Comparison of ENCODE assay signal across 8 cellular contexts in the genomic region with DNA sequence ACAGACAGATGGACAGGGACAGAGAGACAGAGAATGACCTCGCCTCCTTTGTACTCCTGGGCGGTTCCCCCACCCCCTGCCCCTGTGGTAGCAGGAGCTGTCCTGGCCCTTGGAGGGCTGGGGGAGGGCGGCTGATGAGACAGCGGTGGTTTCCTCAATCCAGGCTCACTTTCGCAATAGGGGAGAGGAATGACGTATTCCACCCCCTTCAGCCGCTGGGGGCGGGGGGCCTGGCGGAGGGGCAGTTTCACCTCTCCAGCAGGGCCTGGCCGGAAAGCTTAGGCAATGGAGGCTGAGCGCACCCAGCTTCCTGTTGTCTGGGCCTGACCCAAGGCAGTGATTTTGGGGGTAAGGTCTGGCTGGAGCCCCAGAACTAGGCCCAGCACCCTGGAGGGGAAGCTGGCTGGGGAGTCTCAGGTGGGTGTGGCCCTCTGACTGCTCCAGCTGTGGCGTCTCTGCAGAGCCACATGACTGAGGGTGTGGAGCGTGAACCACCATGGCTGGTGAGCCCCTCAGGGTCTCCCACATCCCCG. TPM values are rescaled to one million over a fixed set of nuclear protein-coding genes. Genes with fewer than 3 reads are reported as not detected.
A peak's percentile ranks its signal among the peaks of the same experiment; 100 is the strongest.
DNase-seq lines count a peak whose midpoint lies in the region; ATAC-seq and TF ChIP-seq lines count a peak whose summit lies in the region.

No MANE protein-coding gene starts in this region.

- H3K9ac ChIP-seq in NT2/D1 (ENCODE audit: insufficient read length, low read depth): peak overlapping the region; percentile 54

- TF ChIP-seq POLR2A in testis (IDR thresholded peaks at IDR 0.05): no peak

- H3K27me3 ChIP-seq in NT2/D1 (ENCODE audit: insufficient read depth, insufficient read length): peaks cover 9% of the 10 kb centered on the region
- no peaks in the 10 kb centered on the region for H3K27me3 ChIP-seq in neutrophil
- H3K27me3 ChIP-seq in testis: no peaks in the 10 kb centered on the region

- peak; percentile 98 for DNase-seq in CD1c-positive myeloid dendritic cell (ENCODE audit: extremely low spot score)
- peak; percentile 90 for DNase-seq in H4 (ENCODE audit: low spot score)
- DNase-seq in NT2/D1 (ENCODE audit: low read depth, low spot score): no peak
- DNase-seq in activated CD8-positive, alpha-beta memory T cell treated with anti-CD3 and anti-CD28 coated beads, Interleukin-2, amount 50 U/mL, for 48 hours: peak; percentile 94
- DNase-seq in testis: peak; percentile 70
- no peak for DNase-seq in NCI-H187 treated with DMSO at 0.1 percent for 48 hours (lab: John Stamatoyannopoulos, UW)

- no peak overlapping the region for H3K4me3 ChIP-seq in NT2/D1 (ENCODE audit: insufficient read length, low read depth)
- H3K4me3 ChIP-seq in neutrophil (ENCODE audit: low read depth in 1 of 2, low read length in 1 of 2): peak overlapping the region; percentile 74 to 94
- H3K4me3 ChIP-seq in testis: no peak overlapping the region

- ATAC-seq in esophagus mucosa: peak; percentile 46

- H3K36me3 ChIP-seq in NT2/D1 (ENCODE audit: insufficient read depth, insufficient read length, low read length) (no peaks in the 10 kb centered on the region), neutrophil (peaks cover 59% of the 10 kb centered on the region), testis (ENCODE audit: low read depth, missing control alignments) (no peaks in the 10 kb centered on the region)

- TF ChIP-seq CTCF in neutrophil (IDR thresholded peaks at IDR 0.05) (peak; percentile 73), testis (IDR thresholded peaks at IDR 0.05) (no peak)

- peak overlapping the region; percentile 99 for H3K27ac ChIP-seq in neutrophil
- peak overlapping the region in 1 of 2 donors; percentile 56 for H3K27ac ChIP-seq in testis

- peaks cover 47% of the 10 kb centered on the region for H3K4me1 ChIP-seq in NT2/D1 (ENCODE audit: insufficient read depth, insufficient read length)
- peaks cover 81 to 98% of the 10 kb centered on the region in 2 experiments for H3K4me1 ChIP-seq in neutrophil (ENCODE audit: control insufficient read depth in 1 of 2, insufficient read depth in 1 of 2, low read depth in 1 of 2, low read length in 1 of 2)
- H3K4me1 ChIP-seq in testis: peaks cover 10% of the 10 kb centered on the region

- 80 to 81% methylated on average over 11 to 14 of the region's 14 CpGs for WGBS in testis, 2 donors

- intact Hi-C loops in testis (cut with DNase I; ENCODE audit: low total_unique reads): no loop called here

- H3K9me3 ChIP-seq in NT2/D1 (ENCODE audit: insufficient read depth, low read length): no peaks in the 10 kb centered on the region
- H3K9me3 ChIP-seq in neutrophil: no peaks in the 10 kb centered on the region
- H3K9me3 ChIP-seq in testis: no peaks in the 10 kb centered on the region

RNA-seq across cellular contexts. Expression of gene FMNL1, which starts 7.4 kb away (rescaled TPM):
- total RNA-seq in H4 (2014; rRNA removed; shearing (Covaris generic)): 4.4 and 6.7 TPM in 2 replicates
- total RNA-seq in esophagus mucosa (2.6 TPM), testis (10 to 100 TPM; 11.1 to 15.8 TPM)
- polyA plus RNA-seq in testis (ENCODE audit: insufficient read depth, low read depth, low replicate concordance): 13.9 TPM

RNA-seq across cellular contexts. Expression of gene SPATA32, which starts 32.8 kb away (rescaled TPM):
- 0.21 TPM in 1 of 2 replicates, not detected in the other for total RNA-seq in H4 (2014; rRNA removed; shearing (Covaris generic))
- total RNA-seq in esophagus mucosa (0.24 TPM), testis (10 to 100 TPM; 15.5 to 47.4 TPM)
- 72.0 TPM for polyA plus RNA-seq in testis (ENCODE audit: insufficient read depth, low read depth, low replicate concordance)

Comparison
In these comparisons a context has a peak if more than half of its experiments do, and no peak if none do; other contexts are left out.
1. DNase-seq: peak in CD1c-positive myeloid dendritic cell (single experiment), H4 (single experiment), activated CD8-positive, alpha-beta memory T cell treated with anti-CD3 and anti-CD28 coated beads, Interleukin-2, amount 50 U/mL, for 48 hours (single experiment) and testis (single experiment); none in NT2/D1 (single experiment) and NCI-H187 treated with DMSO at 0.1 percent for 48 hours (single experiment).
2. H3K4me3 ChIP-seq: peak in neutrophil (2 of 2); none in NT2/D1 (single experiment) and testis (0 of 2).
3. RNA of gene SPATA32, which starts 32.8 kb away (total RNA-seq): 15.5 to 47.4 TPM in testis; 0.24 TPM in esophagus mucosa (single experiment) and 0.21 TPM in H4; every median in the first group is over 10 times any median in the second.